ENCODE assay signal across 12 cellular contexts in genomic region chr7:134949171-134949570, GRCh38. TPM values are rescaled to one million over a fixed set of nuclear protein-coding genes. Genes with fewer than 3 reads are reported as not detected.
DNase-seq lines count a peak whose midpoint lies in the region; TF ChIP-seq lines count a peak whose summit lies in the region.
"Had no signal": no experiment of that assay in that cellular context is flagged by ENCODE, and none has a peak within 500 bp of the region (broad histone marks: within the 10 kb centered on the region; RNA-seq: fewer than 3 reads in every experiment).

No MANE protein-coding gene starts in this region.

- BruUV-seq in PC-9 (replicated peaks; lab: Mats Ljungman, UMichigan), result no TSS peak

- H3K27ac Mint-ChIP-seq in osteocyte (ENCODE audit: unreplicated experiment) (peak overlapping the region; percentile 66), type B pancreatic cell (peak overlapping the region; percentile 92)
- H3K27ac Mint-ChIP-seq: CD8-positive, alpha-beta memory T cell had no signal

- H3K4me1 Mint-ChIP-seq in osteocyte (ENCODE audit: unreplicated experiment), result peaks cover 34% of the 10 kb centered on the region
- peaks cover 14% of the 10 kb centered on the region for H3K4me1 Mint-ChIP-seq in type B pancreatic cell (ENCODE audit: unreplicated experiment)

- no peaks in the 10 kb centered on the region for H4K20me1 ChIP-seq in PC-9 (ENCODE audit: insufficient read depth)

- POLR2A ChIA-PET in PC-9 (lab: Charles Lee; ENCODE audit: unreplicated experiment), result no interaction called here

- 0 out of 2 replicates have a peak, but pooled peaks cover 5% of the 10 kb centered on the region for H3F3A ChIP-seq in PC-9 (ENCODE audit: insufficient read depth, low read depth)

- H3K27ac ChIP-seq in PC-9 (peak overlapping the region; percentile 8; the same call in 1 of the 2 replicates), esophagus squamous epithelium (peak overlapping the region in 3 of 4 donors; percentile 17 to 40 (median 18)), spleen (no peak overlapping the region)
- H3K27ac ChIP-seq: SJSA1 had no signal

- TF ChIP-seq POLR2A in esophagus squamous epithelium (IDR thresholded peaks at IDR 0.05), result no peak
- TF ChIP-seq POLR2A in spleen (IDR thresholded peaks at IDR 0.05), result no peak

- peak overlapping the region; percentile 41 for H3K4me2 ChIP-seq in PC-9

- H3K4me3 ChIP-seq in PC-9 (no peak overlapping the region), esophagus squamous epithelium (no peak overlapping the region), spleen (no peak overlapping the region)
- H3K4me3 ChIP-seq: SJSA1 had no signal

- CTCF ChIA-PET in PC-9 (lab: Charles Lee), result interaction anchor here (1.0 kb wide), 1 partner anchor 259 kb away, joined by 4 read pairs; no protein-coding TSS in a partner anchor

- no peaks in the 10 kb centered on the region for H3K27me3 ChIP-seq in PC-9 (ENCODE audit: insufficient read depth, low read depth)
- H3K27me3 ChIP-seq in esophagus squamous epithelium, result no peaks in the 10 kb centered on the region
- no peaks in the 10 kb centered on the region for H3K27me3 ChIP-seq in spleen (replicated peaks in 1 of 7)
- H3K27me3 ChIP-seq: SJSA1 had no signal

- intact Hi-C loops in PC-9 (cut with micrococcal nuclease; ENCODE audit: unreplicated experiment), result no loop called here
- intact Hi-C loops in esophagus squamous epithelium (cut with DNase I), result no loop called here
- intact Hi-C loops in spleen (cut with DNase I; ENCODE audit: low total_unique reads), result loop anchor here (10.0 kb wide), 1 partner anchor 314 kb away; no protein-coding TSS in a partner anchor

- H3K36me3 ChIP-seq in PC-9 (ENCODE audit: low read depth) (no peaks in the 10 kb centered on the region), esophagus squamous epithelium (peaks cover 0 to 93% (median 17%) of the 10 kb centered on the region in 3 donors), spleen (peaks cover 0 to 66% (median 4%) of the 10 kb centered on the region in 6 donors)

- H3K9me3 ChIP-seq in PC-9 (ENCODE audit: insufficient read depth, low read depth), result no peaks in the 10 kb centered on the region
- H3K9me3 ChIP-seq in esophagus squamous epithelium, result no peaks in the 10 kb centered on the region
- no peaks in the 10 kb centered on the region for H3K9me3 ChIP-seq in spleen
- H3K9me3 ChIP-seq: SJSA1 had no signal

- H3K27me3 Mint-ChIP-seq in osteocyte (ENCODE audit: unreplicated experiment) (no peaks in the 10 kb centered on the region), type B pancreatic cell (no peaks in the 10 kb centered on the region)

- no peaks in the 10 kb centered on the region for H3K79me2 ChIP-seq in PC-9 (ENCODE audit: low read depth)

- peaks cover 65% of the 10 kb centered on the region for H3K36me3 Mint-ChIP-seq in osteocyte (ENCODE audit: unreplicated experiment)
- peaks cover 52% of the 10 kb centered on the region for H3K36me3 Mint-ChIP-seq in type B pancreatic cell
- H3K36me3 Mint-ChIP-seq: CD8-positive, alpha-beta memory T cell had no signal

- DNase-seq in PC-9 (no peak), esophagus squamous epithelium (lab: John Stamatoyannopoulos, UW) (no peak), osteocyte (ENCODE audit: extremely low spot score, unreplicated experiment) (no peak), type B pancreatic cell (ENCODE audit: extremely low spot score, unreplicated experiment) (no peak), spleen (no peak), NCI-H1105 (lab: John Stamatoyannopoulos, UW) (no peak)
- DNase-seq in stimulated activated CD8-positive, alpha-beta memory T cell treated with anti-CD3 and anti-CD28 coated beads, Interleukin-4, amount 100 ng/mL, for 48 hours, result no peak
- DNase-seq: CD8-positive, alpha-beta memory T cell; NCI-H2107; NCI-H345; NCI-H69 had no signal

- peaks cover 4% of the 10 kb centered on the region; the same call in 1 of the 2 replicates for H3K9me2 ChIP-seq in PC-9 (ENCODE audit: insufficient read depth)

- 70 to 73% methylated on average over 3 of the region's 3 CpGs for WGBS in esophagus squamous epithelium, 2 donors
- whole genome bisulfite sequencing in spleen, 5 donors, result 74 to 82% (median 78%) methylated on average over 3 of the region's 3 CpGs

- peaks cover 10% of the 10 kb centered on the region for H3K4me1 ChIP-seq in PC-9 (replicated peaks; ENCODE audit: insufficient read depth)
- H3K4me1 ChIP-seq in esophagus squamous epithelium, result peaks cover 0 to 6% (median 5%) of the 10 kb centered on the region in 3 donors
- peaks cover 0 to 3% (median 1%) of the 10 kb centered on the region in 6 donors for H3K4me1 ChIP-seq in spleen
- H3K4me1 ChIP-seq: SJSA1 had no signal

- TF ChIP-seq CTCF in PC-9 (conservative IDR thresholded peaks at IDR 0.05) (no peak), esophagus squamous epithelium (IDR thresholded peaks at IDR 0.05) (no peak), osteocyte (IDR thresholded peaks at IDR 0.05) (no peak), type B pancreatic cell (conservative IDR thresholded peaks at IDR 0.05) (no peak), spleen (IDR thresholded peaks at IDR 0.05 in 8 of 11, conservative IDR thresholded peaks at IDR 0.05 in 3 of 11) (no peak)

- H2AFZ ChIP-seq in PC-9, result no peak overlapping the region

- no peak overlapping the region for H3K4me3 Mint-ChIP-seq in osteocyte (ENCODE audit: unreplicated experiment)
- H3K4me3 Mint-ChIP-seq in type B pancreatic cell, result peak overlapping the region; percentile 18
- H3K4me3 Mint-ChIP-seq: CD8-positive, alpha-beta memory T cell had no signal

- H3K9me3 Mint-ChIP-seq in osteocyte (ENCODE audit: unreplicated experiment) (no peaks in the 10 kb centered on the region), type B pancreatic cell (peaks cover 7% of the 10 kb centered on the region)
- H3K9me3 Mint-ChIP-seq: CD8-positive, alpha-beta memory T cell had no signal

RNA-seq across cellular contexts. Expression of gene AGBL3, which starts 37.1 kb away (rescaled TPM):
- total RNA-seq in PC-9 (2021) (3.2 and 4.3 TPM in 2 replicates), esophagus squamous epithelium (1 to 10 TPM in 1 of 4 donors, under 1 TPM in 3; 0.35 to 3.6 (median 0.55) TPM), osteocyte (1.2 and 1.3 TPM in 2 replicates), type B pancreatic cell (ENCODE audit: low replicate concordance) (2.4 and 3.2 TPM in 2 replicates), spleen (10 to 100 TPM in 1 of 7 donors, 1 to 10 TPM in 6; 3.6 to 12.9 (median 5.1) TPM)
- polyA plus RNA-seq in spleen, result 1 to 10 TPM; 1.2 to 1.5 (median 1.3) TPM

Comparison
In these comparisons a context has a peak if more than half of its experiments do, and no peak if none do; other contexts are left out.
1. H3K27ac ChIP-seq: peak in PC-9 (single experiment) and esophagus squamous epithelium (3 of 4); none in spleen (0 of 8).